2 cellular contexts compared by ENCODE assay signal in genomic region chr10:87177587-87177986, GRCh38. TPM values are rescaled to one million over a fixed set of nuclear protein-coding genes. Genes with fewer than 3 reads are reported as not detected.
"Had no signal": no experiment of that assay in that cellular context is flagged by ENCODE, and none has a peak within 500 bp of the region (broad histone marks: within the 10 kb centered on the region; RNA-seq: fewer than 3 reads in every experiment).

No MANE protein-coding gene starts in this region.

RNA-seq across cellular contexts. Expression of gene NUTM2A, which starts 47.7 kb away (rescaled TPM):
- total RNA-seq: HT-29 had no signal
- polyA plus RNA-seq: IgD-negative memory B cell had no signal
